In the genomic region with DNA sequence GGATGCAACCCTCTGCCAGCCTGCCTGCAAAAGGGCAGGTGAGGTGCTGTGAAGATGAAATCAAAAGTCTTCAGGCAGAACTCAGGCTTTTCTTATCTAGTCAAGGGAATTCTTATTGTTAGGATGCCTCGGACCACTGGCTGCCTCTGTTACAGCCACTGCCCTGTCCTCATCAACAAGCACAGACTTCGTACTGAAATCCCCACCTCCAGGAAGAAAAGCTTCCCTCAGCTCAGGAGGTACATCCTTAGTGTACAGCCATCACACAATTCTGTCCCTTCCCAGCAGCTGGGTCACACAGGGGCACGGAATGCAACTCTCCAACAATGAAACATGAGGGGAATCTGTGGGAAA, we compare ENCODE assay signal across 19 cellular contexts. TPM values are rescaled to one million over a fixed set of nuclear protein-coding genes. Genes with fewer than 3 reads are reported as not detected.
DNase-seq lines count a peak whose midpoint lies in the region; FAIRE-seq and TF ChIP-seq lines count a peak whose summit lies in the region.
"Had no signal": no experiment of that assay in that cellular context is flagged by ENCODE, and none has a peak within 500 bp of the region (broad histone marks: within the 10 kb centered on the region; RNA-seq: fewer than 3 reads in every experiment).

No MANE protein-coding gene starts in this region.

- TF ChIP-seq POLR2A in GM12892 (IDR thresholded peaks at IDR 0.05; ENCODE audit: low read depth, low read length) = no peak

- H3K9me3 Mint-ChIP-seq in mesothelial cell of epicardium = no peaks in the 10 kb centered on the region

- H3K36me3 Mint-ChIP-seq in mesothelial cell of epicardium = peaks cover 26% of the 10 kb centered on the region

- peaks cover 15% of the 10 kb centered on the region for H3K4me1 Mint-ChIP-seq in mesothelial cell of epicardium

- H3K27ac Mint-ChIP-seq in mesothelial cell of epicardium = no peak overlapping the region

- DNase-seq in RWPE1 (ENCODE audit: low spot score) = no peak
- DNase-seq in WERI-Rb-1 = no peak
- DNase-seq in globus pallidus (ENCODE audit: low spot score) = peak; percentile 42
- DNase-seq in pons (ENCODE audit: low spot score) = peak; percentile 59
- no peak for DNase-seq in mesothelial cell of epicardium (ENCODE audit: low spot score in 2 of 2, unreplicated experiment in 2 of 2)
- DNase-seq in activated gamma-delta T cell treated with Interleukin-2 at 50 U/mL for 16 hours = no peak
- DNase-seq in GM12892 (ENCODE audit: insufficient read length) = no peak
- no peak for DNase-seq in NCI-H82 (lab: John Stamatoyannopoulos, UW)
- DNase-seq: AML-193, DMS53, H7, Karpas-422, MM.1S, NCI-H1105, NCI-H187 treated with DMSO at 0.1 percent for 48 hours, NCI-H2171, NCI-H446 treated with DMSO at 0.1 percent for 48 hours had no signal

- no peak overlapping the region for H3K4me3 ChIP-seq in WERI-Rb-1 (ENCODE audit: low read depth, low read length)

- H3K9me3 ChIP-seq in WERI-Rb-1 (ENCODE audit: severe bottlenecking) = no peaks in the 10 kb centered on the region

- no peak overlapping the region for H3K4me3 Mint-ChIP-seq in mesothelial cell of epicardium

- no peaks in the 10 kb centered on the region for H3K27me3 Mint-ChIP-seq in mesothelial cell of epicardium (ENCODE audit: low read depth)

- POLR2A ChIA-PET in RWPE1 (lab: Yijun Ruan, JAX; ENCODE audit: low non-redundant PET) = no interaction called here

- no peak for TF ChIP-seq CTCF in RWPE1 (conservative IDR thresholded peaks at IDR 0.05; ENCODE audit: low read depth)
- no peak for TF ChIP-seq CTCF in WERI-Rb-1 (IDR thresholded peaks at IDR 0.05; ENCODE audit: low read depth, low read length)
- TF ChIP-seq CTCF in mesothelial cell of epicardium (IDR thresholded peaks at IDR 0.05; ENCODE audit: unreplicated experiment) = no peak

- no peak for FAIRE-seq in GM12892 (lab: Jason Lieb, UNC)
- FAIRE-seq: GM18507, RCC 7860 had no signal

- H3K27ac ChIP-seq in RWPE1 (peak overlapping the region; percentile 36), WERI-Rb-1 (peak overlapping the region; percentile 17; the same call in 1 of the 2 replicates)

- CTCF ChIA-PET in RWPE1 (lab: Yijun Ruan, JAX) = interaction anchor here (0.5 kb wide), 1 partner anchor 1268 kb away, joined by 3 read pairs; a partner anchor contains a TSS

- no peaks in the 10 kb centered on the region for H3K27me3 ChIP-seq in WERI-Rb-1 (ENCODE audit: insufficient read depth, low read depth, severe bottlenecking)

- H3K36me3 ChIP-seq in WERI-Rb-1 = peaks cover 29% of the 10 kb centered on the region

RNA-seq across cellular contexts. Expression of a gene that starts 10.1 kb away (rescaled TPM):
- not detected in 3 replicates for total RNA-seq in mesothelial cell of epicardium
- not detected for polyA plus RNA-seq in GM12892 (2012; ENCODE audit: missing spikeins)
- total RNA-seq: H7 had no signal

Comparison
In these comparisons a context has a peak if more than half of its experiments do, and no peak if none do; other contexts are left out.
1. DNase-seq: peak in globus pallidus (single experiment) and pons (single experiment); none in RWPE1 (single experiment), WERI-Rb-1 (single experiment), mesothelial cell of epicardium (0 of 2), activated gamma-delta T cell treated with Interleukin-2 at 50 U/mL for 16 hours (single experiment), GM12892 (single experiment) and NCI-H82 (single experiment).